Comparison of ENCODE assay signal across 12 cellular contexts in the genomic region with DNA sequence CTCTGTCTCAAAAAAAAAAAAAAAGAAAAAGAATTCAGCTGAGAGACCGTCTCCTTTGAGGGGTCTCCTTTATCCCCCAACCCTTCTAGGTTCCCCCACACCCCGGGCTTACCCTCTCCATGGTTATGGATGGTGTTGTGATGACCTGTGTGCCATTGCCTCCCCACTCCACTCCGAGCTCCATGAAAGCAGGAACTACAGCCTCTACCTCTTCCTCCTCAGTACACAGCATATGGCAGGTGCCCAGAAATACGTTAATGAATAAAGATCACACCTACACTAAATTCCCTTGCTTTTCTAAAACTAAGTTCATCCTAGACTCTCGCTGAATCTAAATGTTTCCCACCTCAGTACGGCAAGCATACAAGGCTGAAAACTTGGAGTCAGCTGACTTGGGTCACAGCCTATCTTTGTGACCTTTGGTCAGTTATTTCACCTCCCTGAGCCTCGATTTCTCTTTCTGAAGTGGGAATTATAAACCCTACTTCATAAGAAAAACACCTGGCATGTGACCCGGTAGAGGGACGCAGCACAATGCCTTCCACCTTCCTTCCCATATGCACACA. TPM values are rescaled to one million over a fixed set of nuclear protein-coding genes. Genes with fewer than 3 reads are reported as not detected.
DNase-seq lines count a peak whose midpoint lies in the region; ATAC-seq and TF ChIP-seq lines count a peak whose summit lies in the region.
"Had no signal": no experiment of that assay in that cellular context is flagged by ENCODE, and none has a peak within 500 bp of the region (broad histone marks: within the 10 kb centered on the region; RNA-seq: fewer than 3 reads in every experiment).

No MANE protein-coding gene starts in this region.

- TF ChIP-seq POLR2A in prostate gland (IDR thresholded peaks at IDR 0.05) = no peak

- H3F3A ChIP-seq in MM.1S (ENCODE audit: insufficient read depth, low read length) (no peaks in the 10 kb centered on the region), neural progenitor cell (ENCODE audit: low read depth) (no peaks in the 10 kb centered on the region)

- H3K79me2 ChIP-seq in MM.1S (ENCODE audit: low read length) (no peaks in the 10 kb centered on the region), neural progenitor cell (ENCODE audit: low read depth) (no peaks in the 10 kb centered on the region)

- intact Hi-C loops in prostate gland (cut with DNase I) = loop anchor here (1.0 to 5.0 kb wide), 3 partner anchors 105 to 405 kb away; no protein-coding TSS in a partner anchor

- H3K9ac ChIP-seq in MM.1S (ENCODE audit: low read length) (no peak overlapping the region), neural progenitor cell (no peak overlapping the region)

- H3K27ac ChIP-seq in MM.1S (ENCODE audit: low read length) = no peak overlapping the region
- no peak overlapping the region for H3K27ac ChIP-seq in neural progenitor cell
- no peak overlapping the region for H3K27ac ChIP-seq in prostate gland

- H3K9me3 Mint-ChIP-seq in neural progenitor cell = no peaks in the 10 kb centered on the region
- H3K9me3 Mint-ChIP-seq: nephron had no signal

- H3K4me3 Mint-ChIP-seq in neural progenitor cell = no peak overlapping the region
- H3K4me3 Mint-ChIP-seq: activated CD8-positive, alpha-beta memory T cell treated with anti-CD3 and anti-CD28 coated beads, Interleukin-2, amount 10 ng/mL, durations not matched to agents 7 days and 5 days; nephron had no signal

- H3K4me2 ChIP-seq in MM.1S (ENCODE audit: low read depth, low read length) = peak overlapping the region; percentile 46; the same call in 1 of the 2 replicates
- H3K4me2 ChIP-seq in neural progenitor cell = peak overlapping the region; percentile 50

- no peak for DNase-seq in BE2C
- no peak for DNase-seq in MM.1S
- no peak for DNase-seq in epithelial cell of esophagus (ENCODE audit: low read depth)
- no peak for DNase-seq in neural progenitor cell (ENCODE audit: low spot score)
- no peak for DNase-seq in prostate gland (ENCODE audit: low spot score)
- no peak for DNase-seq in superior temporal gyrus (ENCODE audit: extremely low spot score)

- H2AFZ ChIP-seq in MM.1S (ENCODE audit: low read length) (no peak overlapping the region), neural progenitor cell (replicated peaks) (peak overlapping the region; percentile 51)

- H3K9me3 ChIP-seq in BE2C = no peaks in the 10 kb centered on the region
- H3K9me3 ChIP-seq in MM.1S (replicated peaks; ENCODE audit: insufficient read depth, low read length) = no peaks in the 10 kb centered on the region
- H3K9me3 ChIP-seq in neural progenitor cell (ENCODE audit: low read depth) = no peaks in the 10 kb centered on the region
- no peaks in the 10 kb centered on the region for H3K9me3 ChIP-seq in prostate gland
- H3K9me3 ChIP-seq: spleen, suprapubic skin had no signal

- no peak overlapping the region for H3K27ac Mint-ChIP-seq in neural progenitor cell
- H3K27ac Mint-ChIP-seq: activated CD8-positive, alpha-beta memory T cell treated with anti-CD3 and anti-CD28 coated beads, Interleukin-2, amount 10 ng/mL, durations not matched to agents 7 days and 5 days; nephron had no signal

- no peaks in the 10 kb centered on the region for H3K4me1 Mint-ChIP-seq in neural progenitor cell
- H3K4me1 Mint-ChIP-seq: activated CD8-positive, alpha-beta memory T cell treated with anti-CD3 and anti-CD28 coated beads, Interleukin-2, amount 10 ng/mL, durations not matched to agents 7 days and 5 days had no signal

- no peaks in the 10 kb centered on the region for H3K9me2 ChIP-seq in MM.1S (replicated peaks; ENCODE audit: insufficient read depth, low read length)

- H3K36me3 Mint-ChIP-seq in neural progenitor cell = no peaks in the 10 kb centered on the region
- H3K36me3 Mint-ChIP-seq: activated CD8-positive, alpha-beta memory T cell treated with anti-CD3 and anti-CD28 coated beads, Interleukin-2, amount 10 ng/mL, durations not matched to agents 7 days and 5 days had no signal

- ATAC-seq in GM19455 (IDR thresholded peaks at IDR 0.05; ENCODE audit: unreplicated experiment) (no peak), GM18511 (IDR thresholded peaks at IDR 0.05; ENCODE audit: unreplicated experiment) (no peak)

- H3K4me1 ChIP-seq in BE2C (no peaks in the 10 kb centered on the region), MM.1S (ENCODE audit: low read length) (no peaks in the 10 kb centered on the region), neural progenitor cell (no peaks in the 10 kb centered on the region), prostate gland (replicated peaks) (peaks cover 6% of the 10 kb centered on the region)

- H4K20me1 ChIP-seq in MM.1S (ENCODE audit: insufficient read depth, low read length) = no peaks in the 10 kb centered on the region
- H4K20me1 ChIP-seq in neural progenitor cell (ENCODE audit: low read depth) = no peaks in the 10 kb centered on the region

- H3K36me3 ChIP-seq in BE2C (no peaks in the 10 kb centered on the region), MM.1S (replicated peaks; ENCODE audit: insufficient read depth, low read length) (no peaks in the 10 kb centered on the region), neural progenitor cell (no peaks in the 10 kb centered on the region), prostate gland (no peaks in the 10 kb centered on the region)
- H3K36me3 ChIP-seq: spleen, suprapubic skin had no signal

- no peak for TF ChIP-seq CTCF in BE2C (IDR thresholded peaks at IDR 0.05; ENCODE audit: low read depth, low read length)
- no peak for TF ChIP-seq CTCF in MM.1S (IDR thresholded peaks at IDR 0.05; ENCODE audit: low read length)
- no peak for TF ChIP-seq CTCF in epithelial cell of esophagus (IDR thresholded peaks at IDR 0.05; ENCODE audit: insufficient read depth, low read depth, low read length, missing control alignments)
- no peak for TF ChIP-seq CTCF in neural progenitor cell (IDR thresholded peaks at IDR 0.05)
- no peak for TF ChIP-seq CTCF in prostate gland (IDR thresholded peaks at IDR 0.05)

- H3K27me3 Mint-ChIP-seq in neural progenitor cell (ENCODE audit: insufficient read depth, low read depth) = peaks cover 4% of the 10 kb centered on the region

- H3K27me3 ChIP-seq in BE2C (no peaks in the 10 kb centered on the region), MM.1S (replicated peaks; ENCODE audit: insufficient read depth, low read length) (no peaks in the 10 kb centered on the region), neural progenitor cell (peaks cover 25% of the 10 kb centered on the region), prostate gland (replicated peaks; ENCODE audit: insufficient read depth) (no peaks in the 10 kb centered on the region)
- H3K27me3 ChIP-seq: suprapubic skin had no signal

- WGBS in prostate gland = 53% methylated on average over 9 of the region's 9 CpGs

- peak overlapping the region; percentile 34 for H3K4me3 ChIP-seq in BE2C (ENCODE audit: low read depth, low read length)
- H3K4me3 ChIP-seq in MM.1S (ENCODE audit: low read length) = no peak overlapping the region
- H3K4me3 ChIP-seq in epithelial cell of esophagus (ENCODE audit: low read length) = peak overlapping the region; percentile 23
- H3K4me3 ChIP-seq in neural progenitor cell = no peak overlapping the region
- no peak overlapping the region for H3K4me3 ChIP-seq in prostate gland

RNA-seq across cellular contexts. Expression of gene COPRS, which starts 17.1 kb away (rescaled TPM):
- polyA plus RNA-seq in BE2C (2012; ENCODE audit: insufficient read depth, insufficient read length, low read depth) = 14.8 TPM
- total RNA-seq in neural progenitor cell (ENCODE audit: low replicate concordance) (37.9 and 51.3 TPM in 2 replicates), prostate gland (100 to 1,000 TPM; 124 to 125 TPM)

RNA-seq across cellular contexts. Expression of gene UTP6, which starts 59.6 kb away (rescaled TPM):
- polyA plus RNA-seq in BE2C (2012; ENCODE audit: insufficient read depth, insufficient read length, low read depth) = 42.1 TPM
- total RNA-seq in neural progenitor cell (ENCODE audit: low replicate concordance) (44.8 and 70.1 TPM in 2 replicates), prostate gland (10 to 100 TPM; 30.3 to 35.2 TPM)

Comparison
In these comparisons a context has a peak if more than half of its experiments do, and no peak if none do; other contexts are left out.
1. H3K4me3 ChIP-seq: peak in BE2C (single experiment) and epithelial cell of esophagus (single experiment); none in MM.1S (single experiment), neural progenitor cell (single experiment) and prostate gland (0 of 2).